Comparison of ENCODE assay signal across 24 cellular contexts in the genomic region with DNA sequence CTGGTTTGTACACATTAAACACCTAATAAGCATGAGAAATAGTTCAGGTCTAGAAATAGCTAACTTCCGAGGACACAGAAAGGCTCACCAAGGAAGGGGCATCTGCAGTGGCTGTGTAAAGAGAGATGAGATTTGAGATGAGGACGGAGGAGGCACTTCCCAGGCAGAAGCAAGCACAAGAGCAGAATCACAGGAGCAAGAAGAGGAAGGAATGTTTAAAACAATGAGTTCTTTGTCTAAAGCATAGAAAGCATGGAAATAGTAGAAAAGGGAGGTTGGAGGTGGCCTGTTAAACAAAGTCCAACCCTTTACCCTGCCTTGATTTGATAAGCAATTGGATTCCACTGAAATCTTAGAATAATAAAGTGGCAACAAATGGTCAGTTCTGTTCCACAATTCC. TPM values are rescaled to one million over a fixed set of nuclear protein-coding genes. Genes with fewer than 3 reads are reported as not detected.
"Had no signal": no experiment of that assay in that cellular context is flagged by ENCODE, and none has a peak within 500 bp of the region (broad histone marks: within the 10 kb centered on the region; RNA-seq: fewer than 3 reads in every experiment).

No MANE protein-coding gene starts in this region.

- H3K27ac Mint-ChIP-seq: activated naive CD4-positive, alpha-beta T cell treated with anti-CD3 and anti-CD28 coated beads, Interleukin-2, amount 50 U/mL, for 24 hours; mesothelial cell of epicardium; stimulated activated naive CD8-positive, alpha-beta T cell treated with anti-CD3 and anti-CD28 coated beads, Interleukin-15, Interleukin-2, amounts not matched to agents 100 ng/mL and 50 ng/mL, for 24 hours; T-helper 1 cell treated with Interleukin-12 subunit alpha and Interleukin-12 subunit beta and Interleukin-4 antibody, amounts not matched to agents 30 μg/mL and 1 μg/mL, for 36 hours had no signal

- H3K4me3 Mint-ChIP-seq: activated naive CD4-positive, alpha-beta T cell treated with anti-CD3 and anti-CD28 coated beads, Interleukin-2, amount 50 U/mL, for 24 hours; mesothelial cell of epicardium; stimulated activated naive CD8-positive, alpha-beta T cell treated with anti-CD3 and anti-CD28 coated beads, Interleukin-15, Interleukin-2, amounts not matched to agents 100 ng/mL and 50 ng/mL, for 24 hours; T-helper 1 cell treated with Interleukin-12 subunit alpha and Interleukin-12 subunit beta and Interleukin-4 antibody, amounts not matched to agents 30 μg/mL and 1 μg/mL, for 36 hours had no signal

- H3K9me3 ChIP-seq: breast epithelium, esophagus muscularis mucosa, lower lobe of right lung, psoas muscle, suprapubic skin, vagina had no signal

- H3K36me3 ChIP-seq: breast epithelium had no signal

- H3K4me1 Mint-ChIP-seq: activated naive CD4-positive, alpha-beta T cell treated with anti-CD3 and anti-CD28 coated beads, Interleukin-2, amount 50 U/mL, for 24 hours; mesothelial cell of epicardium had no signal

- H3K9me3 Mint-ChIP-seq: activated naive CD4-positive, alpha-beta T cell treated with anti-CD3 and anti-CD28 coated beads, Interleukin-2, amount 50 U/mL, for 24 hours; mesothelial cell of epicardium; stimulated activated naive CD8-positive, alpha-beta T cell treated with anti-CD3 and anti-CD28 coated beads, Interleukin-15, Interleukin-2, amounts not matched to agents 100 ng/mL and 50 ng/mL, for 24 hours; T-helper 1 cell treated with Interleukin-12 subunit alpha and Interleukin-12 subunit beta and Interleukin-4 antibody, amounts not matched to agents 30 μg/mL and 1 μg/mL, for 36 hours had no signal

- H3K27me3 Mint-ChIP-seq: stimulated activated naive CD8-positive, alpha-beta T cell treated with anti-CD3 and anti-CD28 coated beads, Interleukin-15, Interleukin-2, amounts not matched to agents 100 ng/mL and 50 ng/mL, for 24 hours had no signal

- H3K27ac ChIP-seq: breast epithelium, esophagus muscularis mucosa, lower lobe of right lung, psoas muscle, skin epidermis, suprapubic skin, vagina, VCaP had no signal

- DNase-seq: activated CD4-positive, alpha-beta T cell treated with anti-CD3 and anti-CD28 coated beads for 1 hour; activated CD4-positive, alpha-beta T cell treated with anti-CD3 and anti-CD28 coated beads, Interleukin-2, amount 50 U/mL, for 4 hours; activated gamma-delta T cell; cortex of kidney; left cardiac atrium; lower lobe of right lung; psoas muscle; right cardiac atrium; trophoblast cell had no signal

- H3K4me3 ChIP-seq: breast epithelium, esophagus muscularis mucosa, lower lobe of right lung, psoas muscle, skin epidermis, suprapubic skin, vagina had no signal

- H3K27me3 ChIP-seq: breast epithelium, esophagus muscularis mucosa, suprapubic skin, vagina had no signal

- ATAC-seq: left cardiac atrium, lower lobe of right lung, psoas muscle, right cardiac atrium had no signal

- H3K4me1 ChIP-seq: breast epithelium, esophagus muscularis mucosa, lower lobe of right lung, psoas muscle, suprapubic skin, vagina had no signal

- H3K36me3 Mint-ChIP-seq: activated naive CD4-positive, alpha-beta T cell treated with anti-CD3 and anti-CD28 coated beads, Interleukin-2, amount 50 U/mL, for 24 hours had no signal

RNA-seq across cellular contexts. Expression of gene PON3, which starts 11.6 kb away (rescaled TPM):
- total RNA-seq: activated CD8-positive, alpha-beta memory T cell treated with anti-CD3 and anti-CD28 coated beads for 36 hours; astrocyte; mesothelial cell of epicardium; myocyte; osteocyte had no signal
- polyA plus RNA-seq: neural cell had no signal
